Comparison of ENCODE assay signal across 15 cellular contexts in the genomic region with DNA sequence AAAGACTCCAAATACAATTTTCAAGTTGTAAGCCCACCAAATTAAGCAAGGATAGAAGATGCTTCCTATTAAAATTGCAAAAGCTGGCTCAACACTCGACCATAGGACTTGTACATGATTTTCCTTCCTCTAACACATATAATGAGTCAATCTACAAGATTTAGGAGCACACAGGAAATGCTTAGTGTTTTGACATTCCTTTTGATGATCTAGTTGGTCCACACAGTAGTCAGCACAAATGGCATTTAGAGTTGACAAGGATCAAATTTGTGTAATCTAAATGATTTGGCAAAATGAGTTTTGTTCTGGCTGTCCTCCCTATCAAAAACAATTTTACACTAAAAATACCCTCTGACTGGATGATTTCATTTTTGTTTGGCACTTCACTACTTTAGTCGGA.
DNase-seq lines count a peak whose midpoint lies in the region; TF ChIP-seq lines count a peak whose summit lies in the region.
"Had no signal": no experiment of that assay in that cellular context is flagged by ENCODE, and none has a peak within 500 bp of the region (broad histone marks: within the 10 kb centered on the region; RNA-seq: fewer than 3 reads in every experiment).

No MANE protein-coding gene starts in this region.

- no peak for TF ChIP-seq CTCF in astrocyte of the spinal cord (IDR thresholded peaks at IDR 0.05; ENCODE audit: low read depth, low read length)

- no peak overlapping the region for H3K4me3 ChIP-seq in astrocyte of the spinal cord (ENCODE audit: low read depth, low read length)

- H3K27ac ChIP-seq in caudate nucleus (ENCODE audit: low read depth, low read length) = no peak overlapping the region

- in situ Hi-C loops in ACHN (cut with HindIII; ENCODE audit: low pct_ligation_motif_present, low pct_unique_long_range_greater_than_20kb, low sequenced_read_pairs) = no loop called here
- in situ Hi-C loops in astrocyte of the spinal cord (cut with HindIII; ENCODE audit: low sequenced_read_pairs) = no loop called here

- DNase-seq in ACHN (peak; percentile 31), HS-27A (ENCODE audit: low read depth) (peak; percentile 19), astrocyte of the spinal cord (ENCODE audit: low read depth, low spot score) (peak; percentile 35), hepatic stellate cell (ENCODE audit: low spot score) (peak; percentile 4), iPS-NIHi11 (ENCODE audit: low spot score) (no peak), SHP77 (lab: John Stamatoyannopoulos, UW) (no peak), caudate nucleus (lab: John Stamatoyannopoulos, UW) (no peak)
- no peak for DNase-seq in activated CD8-positive, alpha-beta memory T cell treated with anti-CD3 and anti-CD28 coated beads, Interleukin-2, amount 50 U/mL, for 48 hours
- DNase-seq: activated CD4-positive, alpha-beta T cell treated with anti-CD3 and anti-CD28 coated beads for 36 hours; activated T-cell treated with anti-CD3 and anti-CD28 coated beads, Interleukin-2, amount 50 U/mL, for 24 hours; DMS79; NCI-H1930; NK-92 treated with Interleukin-12 subunit alpha and Interleukin-12 subunit beta, amount 100 ng/mL, for 24 hours; stimulated activated CD4-positive, alpha-beta T cell treated with anti-CD3 and anti-CD28 coated beads, Interleukin-2, amount 100 ng/mL, for 24 hours; T-helper 1 cell had no signal

Comparison
In these comparisons a context has a peak if more than half of its experiments do, and no peak if none do; other contexts are left out.
1. DNase-seq: peak in ACHN (single experiment), HS-27A (single experiment), astrocyte of the spinal cord (single experiment) and hepatic stellate cell (single experiment); none in activated CD8-positive, alpha-beta memory T cell treated with anti-CD3 and anti-CD28 coated beads, Interleukin-2, amount 50 U/mL, for 48 hours (single experiment), iPS-NIHi11 (single experiment), SHP77 (0 of 2) and caudate nucleus (0 of 61).